ENCODE assay signal across 22 cellular contexts in the genomic region with DNA sequence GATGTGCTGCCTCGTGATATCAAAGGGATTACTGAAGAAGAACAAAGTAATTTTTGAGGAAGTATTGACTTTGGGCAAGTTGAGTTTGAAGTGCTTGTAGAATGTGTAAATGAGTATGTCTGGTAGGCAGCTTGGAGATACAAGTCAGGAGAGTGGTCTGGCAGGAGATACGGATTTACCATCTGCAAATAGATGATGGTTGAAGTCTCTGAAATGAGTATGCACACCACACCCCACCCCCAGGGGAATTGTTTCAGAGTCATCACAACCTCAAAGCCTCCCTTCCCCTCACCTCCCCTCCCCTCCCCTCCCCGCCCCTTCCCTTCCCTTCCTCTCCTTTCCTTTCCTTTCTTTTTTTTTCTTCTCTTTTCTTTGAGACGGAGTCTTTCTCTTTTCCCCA.
"Had no signal": no experiment of that assay in that cellular context is flagged by ENCODE, and none has a peak within 500 bp of the region (broad histone marks: within the 10 kb centered on the region; RNA-seq: fewer than 3 reads in every experiment).

No MANE protein-coding gene starts in this region.

- H3K4me1 Mint-ChIP-seq: activated naive CD8-positive, alpha-beta T cell treated with anti-CD3 and anti-CD28 coated beads for 36 hours; neural crest cell; T-helper 17 cell had no signal

- H3K36me3 Mint-ChIP-seq: activated naive CD8-positive, alpha-beta T cell treated with anti-CD3 and anti-CD28 coated beads for 36 hours had no signal

- H3K9me3 ChIP-seq: gastroesophageal sphincter, sigmoid colon, thyroid gland, upper lobe of right lung had no signal

- H3K27ac Mint-ChIP-seq: activated naive CD8-positive, alpha-beta T cell treated with anti-CD3 and anti-CD28 coated beads for 36 hours; effector memory CD8-positive, alpha-beta T cell; T-helper 17 cell had no signal

- H3K4me3 Mint-ChIP-seq: activated naive CD8-positive, alpha-beta T cell treated with anti-CD3 and anti-CD28 coated beads for 36 hours; activated T-cell treated with anti-CD3 and anti-CD28 coated beads, Interleukin-2, amount 50 U/mL, for 4 hours; effector memory CD8-positive, alpha-beta T cell; neural crest cell; T-helper 17 cell had no signal

- ATAC-seq: activated T-cell treated with anti-CD3 and anti-CD28 coated beads, Interleukin-2, amount 50 U/mL, for 4 hours; effector memory CD8-positive, alpha-beta T cell; esophagus mucosa; gastroesophageal sphincter; stimulated activated naive CD8-positive, alpha-beta T cell treated with anti-CD3 and anti-CD28 coated beads, Interleukin-15, Interleukin-2, amounts not matched to agents 100 U/mL and 50 U/mL, for 24 hours; T-helper 17 cell; upper lobe of right lung had no signal

- H3K4me1 ChIP-seq: gastroesophageal sphincter, sigmoid colon, thyroid gland, upper lobe of right lung had no signal

- DNase-seq: activated CD4-positive, alpha-beta T cell treated with anti-CD3 and anti-CD28 coated beads for 4 hours; activated CD4-positive, alpha-beta T cell treated with anti-CD3 and anti-CD28 coated beads, Interleukin-2, amount 50 U/mL, for 48 hours; activated CD4-positive, CD25-positive, alpha-beta regulatory T cell; activated CD8-positive, alpha-beta memory T cell treated with anti-CD3 and anti-CD28 coated beads, Interleukin-2, amount 50 U/mL, for 48 hours; activated naive CD4-positive, alpha-beta T cell treated with Interleukin-2 at 50 U/mL for 16 hours; activated naive CD8-positive, alpha-beta T cell treated with anti-CD3 and anti-CD28 coated beads for 36 hours; activated T-cell treated with anti-CD3 and anti-CD28 coated beads, Interleukin-2, amount 50 U/mL, for 4 hours; central memory CD4-positive, alpha-beta T cell; dorsolateral prefrontal cortex; effector memory CD8-positive, alpha-beta T cell; head of caudate nucleus; hypothalamus; occipital lobe; sigmoid colon; stimulated activated CD4-positive, alpha-beta T cell treated with anti-CD3 and anti-CD28 coated beads, Interleukin-2, amount 100 ng/mL, for 48 hours; stimulated activated naive CD8-positive, alpha-beta T cell treated with anti-CD3 and anti-CD28 coated beads, Interleukin-15, Interleukin-2, amounts not matched to agents 100 U/mL and 50 U/mL, for 24 hours; T-helper 17 cell; thyroid gland; upper lobe of right lung had no signal

- H3K9me3 Mint-ChIP-seq: effector memory CD8-positive, alpha-beta T cell had no signal

- H3K27me3 ChIP-seq: dorsolateral prefrontal cortex, gastroesophageal sphincter, sigmoid colon, thyroid gland, upper lobe of right lung had no signal

- H3K36me3 ChIP-seq: gastroesophageal sphincter, sigmoid colon, thyroid gland, upper lobe of right lung had no signal

- H3K4me3 ChIP-seq: dorsolateral prefrontal cortex, gastroesophageal sphincter, sigmoid colon, thyroid gland, upper lobe of right lung had no signal

- H3K27ac ChIP-seq: dorsolateral prefrontal cortex, gastroesophageal sphincter, sigmoid colon, thyroid gland, upper lobe of right lung had no signal
